In the genomic region with DNA sequence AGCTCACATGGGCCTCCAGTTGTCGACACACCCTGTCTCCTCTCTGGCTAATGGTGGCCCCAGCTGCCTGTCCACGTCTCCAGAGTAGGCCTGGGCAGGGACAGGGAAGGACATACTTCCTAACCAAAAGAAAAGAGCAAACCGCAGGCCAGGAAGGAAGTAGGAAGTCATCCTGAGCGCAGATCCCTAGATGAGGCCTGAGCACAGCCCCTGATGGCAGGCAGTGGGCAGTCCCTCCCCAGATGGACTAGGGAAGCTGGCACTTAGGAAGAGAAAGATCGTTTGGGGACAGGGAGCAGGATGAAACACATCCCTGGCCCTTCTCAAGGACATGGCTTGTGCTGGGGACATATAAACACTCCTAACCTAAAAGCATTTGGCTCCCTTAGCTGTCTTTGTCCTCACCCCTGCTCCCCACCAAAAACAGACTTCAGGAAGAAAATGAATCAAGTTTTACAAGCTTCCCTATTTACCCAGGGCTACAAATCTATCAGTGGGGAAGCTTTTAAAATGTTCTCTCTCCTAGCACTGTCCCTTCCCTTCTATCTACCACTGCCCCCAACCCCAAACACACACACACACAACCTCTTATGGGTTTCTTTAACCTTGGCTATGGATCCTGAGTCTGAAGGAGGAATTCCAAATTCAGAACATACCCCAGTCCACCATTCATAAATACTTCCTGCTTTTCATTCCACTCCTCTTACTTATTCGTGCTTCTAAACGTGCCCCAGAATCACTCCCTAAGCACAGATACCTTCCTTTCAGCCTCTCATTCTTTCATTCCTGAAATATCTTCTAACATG, we compare ENCODE assay signal across 11 cellular contexts. TPM values are rescaled to one million over a fixed set of nuclear protein-coding genes. Genes with fewer than 3 reads are reported as not detected.
DNase-seq lines count a peak whose midpoint lies in the region; ATAC-seq and TF ChIP-seq lines count a peak whose summit lies in the region.
"Had no signal": no experiment of that assay in that cellular context is flagged by ENCODE, and none has a peak within 500 bp of the region (broad histone marks: within the 10 kb centered on the region; RNA-seq: fewer than 3 reads in every experiment).

No MANE protein-coding gene starts in this region.

- no peak overlapping the region for H2BK15ac ChIP-seq in neuronal stem cell (ENCODE audit: low read length)

- DNase-seq in CD8-positive, alpha-beta memory T cell: no peak
- DNase-seq in T-helper 17 cell (no peak), cardiac muscle cell (ENCODE audit: low read depth in 1 of 2, low spot score in 1 of 2) (peak in 1 of 2 donors; percentile 27), nucleus accumbens (lab: John Stamatoyannopoulos, UW) (no peak), LoVo (ENCODE audit: low spot score) (no peak), NCI-H2107 treated with DMSO at 0.1 percent for 48 hours (lab: John Stamatoyannopoulos, UW; ENCODE audit: unreplicated experiment) (no peak), neuronal stem cell (ENCODE audit: low spot score) (no peak)
- DNase-seq: activated naive CD4-positive, alpha-beta T cell treated with anti-CD3 and anti-CD28 coated beads, Interleukin-2, amount 50 U/mL, for 16 hours; hippocampal formation; substantia nigra had no signal

- H3K27me3 ChIP-seq in CD8-positive, alpha-beta memory T cell (ENCODE audit: insufficient read depth, low read length, poor library complexity, severe bottlenecking): no peaks in the 10 kb centered on the region
- no peaks in the 10 kb centered on the region for H3K27me3 ChIP-seq in cardiac muscle cell
- H3K27me3 ChIP-seq in rectal smooth muscle tissue (ENCODE audit: control insufficient read depth, insufficient read depth, low read length): no peaks in the 10 kb centered on the region
- no peaks in the 10 kb centered on the region for H3K27me3 ChIP-seq in neuronal stem cell (ENCODE audit: control insufficient read depth in 3 of 3, insufficient read depth in 3 of 3, low read depth in 1 of 3, low read length in 3 of 3)

- H3K9ac ChIP-seq in rectal smooth muscle tissue (ENCODE audit: low read length): no peak overlapping the region
- H3K9ac ChIP-seq in neuronal stem cell (ENCODE audit: low read depth, low read length, poor library complexity): no peak overlapping the region

- H2BK120ac ChIP-seq in neuronal stem cell (ENCODE audit: low read depth, low read length): no peak overlapping the region

- H4K91ac ChIP-seq in neuronal stem cell (ENCODE audit: low read depth, low read length, poor library complexity): no peak overlapping the region

- H3K4me1 ChIP-seq in CD8-positive, alpha-beta memory T cell (ENCODE audit: insufficient read depth, low read length): peaks cover 20% of the 10 kb centered on the region
- peaks cover 25% of the 10 kb centered on the region for H3K4me1 ChIP-seq in cardiac muscle cell (ENCODE audit: low read depth)
- H3K4me1 ChIP-seq in rectal smooth muscle tissue (ENCODE audit: control insufficient read depth, insufficient read depth, low read length): peaks cover 21% of the 10 kb centered on the region
- H3K4me1 ChIP-seq in neuronal stem cell (ENCODE audit: control insufficient read depth in 2 of 2, insufficient read depth in 1 of 2, low read depth in 1 of 2, low read length in 2 of 2): peaks cover 2 to 8% of the 10 kb centered on the region in 2 donors

- peaks cover 7% of the 10 kb centered on the region for H3K79me1 ChIP-seq in neuronal stem cell (ENCODE audit: low read depth, low read length)

- no peak overlapping the region for H3K4me3 ChIP-seq in CD8-positive, alpha-beta memory T cell (ENCODE audit: low read length)
- no peak overlapping the region for H3K4me3 ChIP-seq in cardiac muscle cell
- H3K4me3 ChIP-seq in rectal smooth muscle tissue (ENCODE audit: low read length): no peak overlapping the region
- H3K4me3 ChIP-seq in neuronal stem cell (ENCODE audit: low read length in 2 of 2): no peak overlapping the region

- H3K4me2 ChIP-seq in neuronal stem cell (ENCODE audit: insufficient read depth, low read length, poor library complexity, severe bottlenecking): no peak overlapping the region

- H3K18ac ChIP-seq in neuronal stem cell (ENCODE audit: low read length): no peak overlapping the region

- no peak overlapping the region for H2BK5ac ChIP-seq in neuronal stem cell (ENCODE audit: low read length)

- H4K8ac ChIP-seq in neuronal stem cell (ENCODE audit: low read depth, low read length): no peak overlapping the region

- ATAC-seq in T-helper 17 cell: no peak

- no peak for TF ChIP-seq CTCF in cardiac muscle cell (IDR thresholded peaks at IDR 0.05; ENCODE audit: low read depth, low read length)

- peaks cover 65 to 74% (median 66%) of the 10 kb centered on the region in 3 donors for H3K4me1 Mint-ChIP-seq in CD8-positive, alpha-beta memory T cell
- peaks cover 36% of the 10 kb centered on the region for H3K4me1 Mint-ChIP-seq in T-helper 17 cell

- H3K36me3 ChIP-seq in CD8-positive, alpha-beta memory T cell (ENCODE audit: insufficient read depth, low read length): no peaks in the 10 kb centered on the region
- H3K36me3 ChIP-seq in cardiac muscle cell (peaks cover 3% of the 10 kb centered on the region), rectal smooth muscle tissue (ENCODE audit: control insufficient read depth, insufficient read depth, low read length) (no peaks in the 10 kb centered on the region), neuronal stem cell (replicated peaks in 1 of 2; ENCODE audit: control insufficient read depth in 2 of 2, insufficient read depth in 2 of 2, low read length in 2 of 2) (peaks cover 9 to 90% of the 10 kb centered on the region in 2 donors)

- H2BK12ac ChIP-seq in neuronal stem cell (ENCODE audit: low read length): no peak overlapping the region

- CTCF ChIA-PET in CD8-positive, alpha-beta memory T cell (lab: Charles Lee): interaction anchor here (1.0 to 1.9 kb wide), 3 partner anchors 13 to 104 kb away, joined by 3 to 7 read pairs (median 3); no protein-coding TSS in a partner anchor

- no peak overlapping the region for H2AK5ac ChIP-seq in neuronal stem cell (ENCODE audit: low read depth, low read length)

- H3K23ac ChIP-seq in neuronal stem cell (ENCODE audit: low read depth, low read length, poor library complexity): no peak overlapping the region

- H3K36me3 Mint-ChIP-seq in CD8-positive, alpha-beta memory T cell: peaks cover 0 to 60% (median 6%) of the 10 kb centered on the region in 3 donors
- H3K36me3 Mint-ChIP-seq in T-helper 17 cell (ENCODE audit: low read depth): peaks cover 2% of the 10 kb centered on the region

- H3K27ac Mint-ChIP-seq in CD8-positive, alpha-beta memory T cell: peak overlapping the region in 6 of 8 donors; percentile 24 to 95 (median 54)
- H3K27ac Mint-ChIP-seq in T-helper 17 cell: peak overlapping the region; percentile 77

- H2AFZ ChIP-seq in neuronal stem cell (ENCODE audit: low read length): no peak overlapping the region

- POLR2A ChIA-PET in CD8-positive, alpha-beta memory T cell (lab: Charles Lee): no interaction called here

- no peak overlapping the region for H3K14ac ChIP-seq in neuronal stem cell (ENCODE audit: low read length)

- no CpG with 5 or more reads among the region's 7 CpGs for WGBS in neuronal stem cell (ENCODE audit: extremely low coverage in 2 of 2, insufficient read length in 2 of 2, insufficient replicate concordance in 1 of 2), 2 donors

- no peak overlapping the region for H3K4me3 Mint-ChIP-seq in CD8-positive, alpha-beta memory T cell
- no peak overlapping the region for H3K4me3 Mint-ChIP-seq in T-helper 17 cell

- no peaks in the 10 kb centered on the region for H3K9me3 ChIP-seq in CD8-positive, alpha-beta memory T cell (ENCODE audit: low read length)
- H3K9me3 ChIP-seq in T-helper 17 cell (ENCODE audit: control insufficient read depth, low read length, poor library complexity, severe bottlenecking) (no peaks in the 10 kb centered on the region), cardiac muscle cell (ENCODE audit: low read depth) (no peaks in the 10 kb centered on the region), neuronal stem cell (replicated peaks in 1 of 2; ENCODE audit: control insufficient read depth in 2 of 2, insufficient read depth in 1 of 2, low read depth in 1 of 2, low read length in 2 of 2) (no peaks in the 10 kb centered on the region)

- no peaks in the 10 kb centered on the region for H3K9me3 Mint-ChIP-seq in CD8-positive, alpha-beta memory T cell

- no peaks in the 10 kb centered on the region for H3K27me3 Mint-ChIP-seq in CD8-positive, alpha-beta memory T cell
- no peaks in the 10 kb centered on the region for H3K27me3 Mint-ChIP-seq in T-helper 17 cell

- H3K27ac ChIP-seq in CD8-positive, alpha-beta memory T cell (ENCODE audit: low read depth, low read length): no peak overlapping the region
- H3K27ac ChIP-seq in cardiac muscle cell (peak overlapping the region; percentile 69), rectal smooth muscle tissue (ENCODE audit: low read depth, low read length) (peak overlapping the region; percentile 41), neuronal stem cell (replicated peaks; ENCODE audit: low read length) (no peak overlapping the region)

- no peak overlapping the region for H3K4ac ChIP-seq in neuronal stem cell (ENCODE audit: low read length)

RNA-seq across cellular contexts. Expression of a gene that starts 21.1 kb away (rescaled TPM):
- total RNA-seq in CD8-positive, alpha-beta memory T cell: 10 to 100 TPM; 41.6 to 52.7 TPM
- polyA plus RNA-seq in CD8-positive, alpha-beta memory T cell: 17.6 TPM
- 10 to 100 TPM; 64.9 to 67.4 TPM for total RNA-seq in T-helper 17 cell
- 81.0 and 90.6 TPM in 2 replicates for total RNA-seq in cardiac muscle cell
- 40.2 and 56.0 TPM in 2 replicates for polyA plus RNA-seq in cardiac muscle cell
- 127 TPM for polyA plus RNA-seq in neuronal stem cell (2013, experiment 1 of 2)
- 133 TPM for polyA plus RNA-seq in neuronal stem cell (2013, experiment 2 of 2)

Comparison
In these comparisons a context has a peak if more than half of its experiments do, and no peak if none do; other contexts are left out.
1. H3K27ac ChIP-seq: peak in cardiac muscle cell (single experiment) and rectal smooth muscle tissue (single experiment); none in CD8-positive, alpha-beta memory T cell (single experiment) and neuronal stem cell (single experiment).